Comparison of ENCODE assay signal across 26 cellular contexts in genomic region chr20:5187122-5187521, GRCh38.
"Had no signal": no experiment of that assay in that cellular context is flagged by ENCODE, and none has a peak within 500 bp of the region (broad histone marks: within the 10 kb centered on the region; RNA-seq: fewer than 3 reads in every experiment).

No MANE protein-coding gene starts in this region.

- DNase-seq: hippocampal formation; kidney glomerular epithelial cell; left cardiac atrium; midbrain; mucosa of descending colon; naive thymus-derived CD4-positive, alpha-beta T cell; nucleus accumbens; pancreas; posterior cingulate gyrus; retina; right cardiac atrium; stimulated activated CD4-positive, alpha-beta T cell treated with anti-CD3 and anti-CD28 coated beads, Interleukin-12 subunit alpha, Interleukin-12 subunit beta, amount 100 ng/mL, for 4 hours; stimulated activated CD4-positive, alpha-beta T cell treated with anti-CD3 and anti-CD28 coated beads, Interleukin-15, amount 100 ng/mL, for 24 hours; stimulated activated CD4-positive, alpha-beta T cell treated with anti-CD3 and anti-CD28 coated beads, Interleukin-2, amount 100 ng/mL, for 24 hours; stimulated activated CD4-positive, alpha-beta T cell treated with anti-CD3 and anti-CD28 coated beads, Interleukin-4, amount 100 ng/mL, for 1 hour; stimulated activated naive CD4-positive, alpha-beta T cell treated with Interleukin-2 at 50 U/mL for 16 hours; substantia nigra; uterus had no signal

- H3K27me3 ChIP-seq: pancreas, tibial nerve, uterus had no signal

- ATAC-seq: left cardiac atrium; left lobe of liver; mucosa of descending colon; naive thymus-derived CD4-positive, alpha-beta T cell; natural killer cell treated with Interleukin-12 subunit alpha and Interleukin-12 subunit beta and Interleukin-15 and Interleukin-18, amount 100 ng/mL, for 72 hours; pancreas; right cardiac atrium; sciatic nerve had no signal

- H3K4me1 ChIP-seq: pancreas, prostate gland had no signal

- H3K4me3 ChIP-seq: mucosa of descending colon, pancreas, prostate gland, skin epidermis, tibial nerve, uterus had no signal

- H3K27ac Mint-ChIP-seq: natural killer cell treated with Interleukin-12 subunit alpha and Interleukin-12 subunit beta and Interleukin-15 and Interleukin-18, amount 100 ng/mL, for 72 hours; type B pancreatic cell had no signal

- H3K36me3 ChIP-seq: uterus had no signal

- H3K9me3 ChIP-seq: mucosa of descending colon, pancreas, prostate gland, tibial nerve, uterus had no signal

- H3K27ac ChIP-seq: pancreas, prostate gland, skin epidermis, tibial nerve, uterus had no signal

- H3K9me3 Mint-ChIP-seq: memory B cell; naive thymus-derived CD4-positive, alpha-beta T cell; natural killer cell treated with Interleukin-12 subunit alpha and Interleukin-12 subunit beta and Interleukin-15 and Interleukin-18, amount 100 ng/mL, for 72 hours; type B pancreatic cell had no signal

- H3K4me3 Mint-ChIP-seq: memory B cell; naive thymus-derived CD4-positive, alpha-beta T cell; natural killer cell treated with Interleukin-12 subunit alpha and Interleukin-12 subunit beta and Interleukin-15 and Interleukin-18, amount 100 ng/mL, for 72 hours; type B pancreatic cell had no signal

- H3K27me3 Mint-ChIP-seq: memory B cell; naive thymus-derived CD4-positive, alpha-beta T cell; natural killer cell treated with Interleukin-12 subunit alpha and Interleukin-12 subunit beta and Interleukin-15 and Interleukin-18, amount 100 ng/mL, for 72 hours; type B pancreatic cell had no signal
